Comparison of ENCODE assay signal across 23 cellular contexts in genomic region chr4:109552240-109552639, GRCh38.
"Had no signal": no experiment of that assay in that cellular context is flagged by ENCODE, and none has a peak within 500 bp of the region (broad histone marks: within the 10 kb centered on the region; RNA-seq: fewer than 3 reads in every experiment).

No MANE protein-coding gene starts in this region.

- H3K9me3 ChIP-seq: esophagus muscularis mucosa, left lung, lower lobe of right lung, mucosa of descending colon had no signal

- H3K27ac ChIP-seq: coronary artery, dorsolateral prefrontal cortex, esophagus muscularis mucosa, foreskin keratinocyte, gastroesophageal sphincter, heart left ventricle, hepatocyte, left lung, lower lobe of right lung had no signal

- ATAC-seq: foreskin keratinocyte; gastroesophageal sphincter; heart left ventricle; left cardiac atrium; left lung; left ventricle myocardium superior; lower lobe of right lung; mucosa of descending colon; naive thymus-derived CD8-positive, alpha-beta T cell had no signal

- H3K4me1 ChIP-seq: esophagus muscularis mucosa, gastroesophageal sphincter, lower lobe of right lung had no signal

- DNase-seq: dermis blood vessel endothelial cell; dorsolateral prefrontal cortex; effector CD4-positive, alpha-beta T cell; effector memory CD4-positive, alpha-beta T cell; foreskin keratinocyte; heart left ventricle; hypothalamus; immature natural killer cell; islet precursor cell; kidney; kidney glomerular epithelial cell; left cardiac atrium; left lung; left ventricle myocardium superior; lower lobe of right lung; mesenchymal stem cell; mucosa of descending colon; naive B cell; naive thymus-derived CD8-positive, alpha-beta T cell had no signal

- H3K4me3 ChIP-seq: coronary artery, dorsolateral prefrontal cortex, esophagus muscularis mucosa, gastroesophageal sphincter, heart left ventricle, hepatocyte, left lung, lower lobe of right lung, mucosa of descending colon had no signal

- H3K79me2 ChIP-seq: hepatocyte had no signal

- H3K36me3 ChIP-seq: left lung, lower lobe of right lung had no signal

- H2AFZ ChIP-seq: hepatocyte had no signal

- H3K4me2 ChIP-seq: hepatocyte had no signal
